ENCODE assay signal across 1 cellular context in the genomic region with DNA sequence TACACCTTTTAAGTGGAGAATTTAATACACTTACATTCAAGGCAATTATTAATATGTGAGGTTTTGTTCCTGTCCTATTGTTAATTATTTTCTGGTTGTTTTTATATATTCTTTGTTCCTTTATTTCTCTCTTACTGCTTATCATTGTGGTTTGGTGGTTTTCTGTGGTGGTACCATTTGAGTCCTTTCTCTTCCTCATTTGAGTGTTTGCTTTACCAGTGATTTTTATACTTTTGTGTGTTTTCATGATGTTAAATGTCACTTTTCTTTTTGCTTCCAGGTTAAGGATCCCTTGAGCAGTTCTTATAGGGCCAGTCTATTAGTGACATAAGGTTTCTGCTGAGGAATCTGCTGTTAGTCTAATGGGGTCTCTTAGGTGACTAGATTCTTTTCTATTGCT.
TF ChIP-seq lines count a peak whose summit lies in the region.

No MANE protein-coding gene starts in this region.

TF ChIP-seq in GM12878, 131 proteins besides CTCF, POLR2A, EP300 and RAD21 (continued from another document):
- TF ChIP-seq, protein P1, sequence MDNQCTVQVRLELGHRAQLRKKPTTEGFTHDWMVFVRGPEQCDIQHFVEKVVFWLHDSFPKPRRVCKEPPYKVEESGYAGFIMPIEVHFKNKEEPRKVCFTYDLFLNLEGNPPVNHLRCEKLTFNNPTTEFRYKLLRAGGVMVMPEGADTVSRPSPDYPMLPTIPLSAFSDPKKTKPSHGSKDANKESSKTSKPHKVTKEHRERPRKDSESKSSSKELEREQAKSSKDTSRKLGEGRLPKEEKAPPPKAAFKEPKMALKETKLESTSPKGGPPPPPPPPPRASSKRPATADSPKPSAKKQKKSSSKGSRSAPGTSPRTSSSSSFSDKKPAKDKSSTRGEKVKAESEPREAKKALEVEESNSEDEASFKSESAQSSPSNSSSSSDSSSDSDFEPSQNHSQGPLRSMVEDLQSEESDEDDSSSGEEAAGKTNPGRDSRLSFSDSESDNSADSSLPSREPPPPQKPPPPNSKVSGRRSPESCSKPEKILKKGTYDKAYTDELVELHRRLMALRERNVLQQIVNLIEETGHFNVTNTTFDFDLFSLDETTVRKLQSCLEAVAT (IDR thresholded peaks at IDR 0.05), result peak; percentile 95
- TF ChIP-seq, protein P2, sequence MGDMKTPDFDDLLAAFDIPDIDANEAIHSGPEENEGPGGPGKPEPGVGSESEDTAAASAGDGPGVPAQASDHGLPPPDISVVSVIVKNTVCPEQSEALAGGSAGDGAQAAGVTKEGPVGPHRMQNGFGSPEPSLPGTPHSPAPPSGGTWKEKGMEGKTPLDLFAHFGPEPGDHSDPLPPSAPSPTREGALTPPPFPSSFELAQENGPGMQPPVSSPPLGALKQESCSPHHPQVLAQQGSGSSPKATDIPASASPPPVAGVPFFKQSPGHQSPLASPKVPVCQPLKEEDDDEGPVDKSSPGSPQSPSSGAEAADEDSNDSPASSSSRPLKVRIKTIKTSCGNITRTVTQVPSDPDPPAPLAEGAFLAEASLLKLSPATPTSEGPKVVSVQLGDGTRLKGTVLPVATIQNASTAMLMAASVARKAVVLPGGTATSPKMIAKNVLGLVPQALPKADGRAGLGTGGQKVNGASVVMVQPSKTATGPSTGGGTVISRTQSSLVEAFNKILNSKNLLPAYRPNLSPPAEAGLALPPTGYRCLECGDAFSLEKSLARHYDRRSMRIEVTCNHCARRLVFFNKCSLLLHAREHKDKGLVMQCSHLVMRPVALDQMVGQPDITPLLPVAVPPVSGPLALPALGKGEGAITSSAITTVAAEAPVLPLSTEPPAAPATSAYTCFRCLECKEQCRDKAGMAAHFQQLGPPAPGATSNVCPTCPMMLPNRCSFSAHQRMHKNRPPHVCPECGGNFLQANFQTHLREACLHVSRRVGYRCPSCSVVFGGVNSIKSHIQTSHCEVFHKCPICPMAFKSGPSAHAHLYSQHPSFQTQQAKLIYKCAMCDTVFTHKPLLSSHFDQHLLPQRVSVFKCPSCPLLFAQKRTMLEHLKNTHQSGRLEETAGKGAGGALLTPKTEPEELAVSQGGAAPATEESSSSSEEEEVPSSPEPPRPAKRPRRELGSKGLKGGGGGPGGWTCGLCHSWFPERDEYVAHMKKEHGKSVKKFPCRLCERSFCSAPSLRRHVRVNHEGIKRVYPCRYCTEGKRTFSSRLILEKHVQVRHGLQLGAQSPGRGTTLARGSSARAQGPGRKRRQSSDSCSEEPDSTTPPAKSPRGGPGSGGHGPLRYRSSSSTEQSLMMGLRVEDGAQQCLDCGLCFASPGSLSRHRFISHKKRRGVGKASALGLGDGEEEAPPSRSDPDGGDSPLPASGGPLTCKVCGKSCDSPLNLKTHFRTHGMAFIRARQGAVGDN (IDR thresholded peaks at IDR 0.05), result peak; percentile 37; the same call in 1 of the 2 replicates
- 0 out of 2 replicates have a peak, but pooled peaks have one; percentile 67 for TF ChIP-seq CBFB (IDR thresholded peaks at IDR 0.05; ENCODE audit: low read depth)
- TF ChIP-seq RUNX3 (IDR thresholded peaks at IDR 0.05; ENCODE audit: low read length), result peak; percentile 96
- no peak for TF ChIP-seq POLR2AphosphoS5 (IDR thresholded peaks at IDR 0.05; ENCODE audit: low read length)
- TF ChIP-seq, protein P3, sequence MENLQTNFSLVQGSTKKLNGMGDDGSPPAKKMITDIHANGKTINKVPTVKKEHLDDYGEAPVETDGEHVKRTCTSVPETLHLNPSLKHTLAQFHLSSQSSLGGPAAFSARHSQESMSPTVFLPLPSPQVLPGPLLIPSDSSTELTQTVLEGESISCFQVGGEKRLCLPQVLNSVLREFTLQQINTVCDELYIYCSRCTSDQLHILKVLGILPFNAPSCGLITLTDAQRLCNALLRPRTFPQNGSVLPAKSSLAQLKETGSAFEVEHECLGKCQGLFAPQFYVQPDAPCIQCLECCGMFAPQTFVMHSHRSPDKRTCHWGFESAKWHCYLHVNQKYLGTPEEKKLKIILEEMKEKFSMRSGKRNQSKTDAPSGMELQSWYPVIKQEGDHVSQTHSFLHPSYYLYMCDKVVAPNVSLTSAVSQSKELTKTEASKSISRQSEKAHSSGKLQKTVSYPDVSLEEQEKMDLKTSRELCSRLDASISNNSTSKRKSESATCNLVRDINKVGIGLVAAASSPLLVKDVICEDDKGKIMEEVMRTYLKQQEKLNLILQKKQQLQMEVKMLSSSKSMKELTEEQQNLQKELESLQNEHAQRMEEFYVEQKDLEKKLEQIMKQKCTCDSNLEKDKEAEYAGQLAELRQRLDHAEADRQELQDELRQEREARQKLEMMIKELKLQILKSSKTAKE (IDR thresholded peaks at IDR 0.05; ENCODE audit: low read depth, poor library complexity, severe bottlenecking), result no peak
- TF ChIP-seq ATF7 (IDR thresholded peaks at IDR 0.05; ENCODE audit: low read depth), result peak; percentile 43; the same call in 1 of the 2 replicates
- TF ChIP-seq NR2C1 (IDR thresholded peaks at IDR 0.05), result peak; percentile 74
- peak; percentile 70 for TF ChIP-seq NFIC (IDR thresholded peaks at IDR 0.05; ENCODE audit: low read depth, low read length)
- TF ChIP-seq CREM (IDR thresholded peaks at IDR 0.05; ENCODE audit: low read depth), result no peak
- 0 out of 2 replicates have a peak, but pooled peaks have one; percentile 10 for TF ChIP-seq MEF2A (IDR thresholded peaks at IDR 0.05; ENCODE audit: insufficient read depth, low read depth, low read length)
- no peak for TF ChIP-seq HCFC1 (IDR thresholded peaks at IDR 0.05; ENCODE audit: low read length)
- peak; percentile 84 for TF ChIP-seq SPI1 (IDR thresholded peaks at IDR 0.05; ENCODE audit: borderline replicate concordance, insufficient read depth, low read depth, low read length)
